ENCODE assay signal across 8 cellular contexts in genomic region chr13:99655351-99656091, GRCh38. TPM values are rescaled to one million over a fixed set of nuclear protein-coding genes. Genes with fewer than 3 reads are reported as not detected.
A peak's percentile ranks its signal among the peaks of the same experiment; 100 is the strongest.
DNase-seq lines count a peak whose midpoint lies in the region; ATAC-seq and TF ChIP-seq lines count a peak whose summit lies in the region.

No MANE protein-coding gene starts in this region.

- TF ChIP-seq CTCF in right lobe of liver (IDR thresholded peaks at IDR 0.05) (no peak), stomach (IDR thresholded peaks at IDR 0.05) (no peak)

- TF ChIP-seq EP300 in stomach (IDR thresholded peaks at IDR 0.05) = no peak

- CTCF ChIA-PET in activated naive CD4-positive, alpha-beta T cell treated with anti-CD3 and anti-CD28 coated beads, Interleukin-2, amount 10 ng/mL, durations not matched to agents 7 days and 5 days (lab: Charles Lee) = interaction anchor here (0.7 to 4.0 kb wide), 22 partner anchors 10 to 1463 kb away, joined by 3 to 25 read pairs (median 4); partner anchors contain the start of gene CLYBL

- ATAC-seq in HG03457 (IDR thresholded peaks at IDR 0.05; ENCODE audit: unreplicated experiment) (peak; percentile 37), right lobe of liver (peak; percentile 76 to 85 (median 80)), GM21390 (IDR thresholded peaks at IDR 0.05; ENCODE audit: unreplicated experiment) (no peak)

- no peaks in the 10 kb centered on the region for H3K36me3 ChIP-seq in right lobe of liver
- H3K36me3 ChIP-seq in stomach = no peaks in the 10 kb centered on the region

- H3K27ac ChIP-seq in right lobe of liver (peak overlapping the region; percentile 81 to 99 (median 98)), stomach (no peak overlapping the region)

- H3K4me1 ChIP-seq in right lobe of liver = peaks cover 0 to 31% (median 14%) of the 10 kb centered on the region in 4 donors
- H3K4me1 ChIP-seq in stomach = peaks cover 6 to 41% (median 28%) of the 10 kb centered on the region in 4 donors

- H3K27me3 Mint-ChIP-seq in activated naive CD4-positive, alpha-beta T cell treated with anti-CD3 and anti-CD28 coated beads, Interleukin-2, amount 10 ng/mL, durations not matched to agents 7 days and 5 days = no peaks in the 10 kb centered on the region

- H3K4me1 Mint-ChIP-seq in activated naive CD4-positive, alpha-beta T cell treated with anti-CD3 and anti-CD28 coated beads, Interleukin-2, amount 10 ng/mL, durations not matched to agents 7 days and 5 days = peaks cover 54% of the 10 kb centered on the region

- peak overlapping the region; percentile 55 for H3K4me3 Mint-ChIP-seq in activated naive CD4-positive, alpha-beta T cell treated with anti-CD3 and anti-CD28 coated beads, Interleukin-2, amount 10 ng/mL, durations not matched to agents 7 days and 5 days

- intact Hi-C loops in right lobe of liver (cut with DNase I) = loop anchor here in 1 of 2 donors (10.0 kb wide), 1 partner anchor 239 kb away; no protein-coding TSS in a partner anchor
- intact Hi-C loops in stomach (cut with DNase I; ENCODE audit: low total_unique reads) = loop anchor here (10.0 kb wide), 2 partner anchors 579 to 859 kb away; no protein-coding TSS in a partner anchor

- TF ChIP-seq POLR2A in right lobe of liver (IDR thresholded peaks at IDR 0.05) (peak; percentile 67), stomach (IDR thresholded peaks at IDR 0.05) (no peak)

- peak overlapping the region; percentile 10 to 50 (median 46) for H3K4me3 ChIP-seq in right lobe of liver
- no peak overlapping the region for H3K4me3 ChIP-seq in stomach

- 37% methylated on average over 14 of the region's 17 CpGs for WGBS in right lobe of liver (ENCODE audit: insufficient coverage, low coverage, low lambda C conversion rate, missing lambda C conversion rate)
- WGBS in stomach, 5 donors = 73 to 76% (median 74%) methylated on average over 16 to 17 of the region's 17 CpGs

- peak overlapping the region; percentile 99 for H3K27ac Mint-ChIP-seq in activated naive CD4-positive, alpha-beta T cell treated with anti-CD3 and anti-CD28 coated beads, Interleukin-2, amount 10 ng/mL, durations not matched to agents 7 days and 5 days

- DNase-seq in AG20443 (ENCODE audit: low spot score) (peak; percentile 57), right lobe of liver (peak; percentile 84 to 94 (median 93)), GM19240 (ENCODE audit: insufficient read length, low spot score) (no peak), DMS79 (lab: John Stamatoyannopoulos, UW) (no peak), stomach (no peak)
- DNase-seq in activated naive CD4-positive, alpha-beta T cell treated with anti-CD3 and anti-CD28 coated beads, Interleukin-2, amount 10 ng/mL, durations not matched to agents 7 days and 5 days = no peak

- no peaks in the 10 kb centered on the region for H3K9me3 ChIP-seq in right lobe of liver
- no peaks in the 10 kb centered on the region for H3K9me3 ChIP-seq in stomach

- H3K9me3 Mint-ChIP-seq in activated naive CD4-positive, alpha-beta T cell treated with anti-CD3 and anti-CD28 coated beads, Interleukin-2, amount 10 ng/mL, durations not matched to agents 7 days and 5 days = no peaks in the 10 kb centered on the region

- H3K36me3 Mint-ChIP-seq in activated naive CD4-positive, alpha-beta T cell treated with anti-CD3 and anti-CD28 coated beads, Interleukin-2, amount 10 ng/mL, durations not matched to agents 7 days and 5 days = no peaks in the 10 kb centered on the region

- H3K27me3 ChIP-seq in right lobe of liver (no peaks in the 10 kb centered on the region), stomach (peaks cover 0 to 8% (median 0%) of the 10 kb centered on the region in 3 donors)

RNA-seq across cellular contexts. Expression of gene CLYBL, which starts 49.0 kb away (rescaled TPM):
- total RNA-seq in right lobe of liver = 10 to 100 TPM; 38.1 to 56.8 (median 46.4) TPM
- total RNA-seq in stomach = 1 to 10 TPM in 4 of 5 donors, not detected in 1; 2.3 to 5.8 (median 3.4) TPM
- polyA plus RNA-seq in stomach = 1 to 10 TPM; 1.1 to 8.4 (median 6.7) TPM

Comparison
In these comparisons a context has a peak if more than half of its experiments do, and no peak if none do; other contexts are left out.
1. DNase-seq: peak in AG20443 (single experiment) and right lobe of liver (3 of 3); none in activated naive CD4-positive, alpha-beta T cell treated with anti-CD3 and anti-CD28 coated beads, Interleukin-2, amount 10 ng/mL, durations not matched to agents 7 days and 5 days (single experiment), GM19240 (single experiment), DMS79 (single experiment) and stomach (single experiment).
2. H3K27ac ChIP-seq: peak in right lobe of liver (3 of 3); none in stomach (0 of 5).
3. H3K4me3 ChIP-seq: peak in right lobe of liver (3 of 3); none in stomach (0 of 4).
4. RNA of gene CLYBL, which starts 49.0 kb away (total RNA-seq): 38.1 to 56.8 TPM in right lobe of liver; 2.3 to 5.8 TPM in stomach; every median in the first group is over 4 times any median in the second.